ENCODE assay signal across 19 cellular contexts in the genomic region with DNA sequence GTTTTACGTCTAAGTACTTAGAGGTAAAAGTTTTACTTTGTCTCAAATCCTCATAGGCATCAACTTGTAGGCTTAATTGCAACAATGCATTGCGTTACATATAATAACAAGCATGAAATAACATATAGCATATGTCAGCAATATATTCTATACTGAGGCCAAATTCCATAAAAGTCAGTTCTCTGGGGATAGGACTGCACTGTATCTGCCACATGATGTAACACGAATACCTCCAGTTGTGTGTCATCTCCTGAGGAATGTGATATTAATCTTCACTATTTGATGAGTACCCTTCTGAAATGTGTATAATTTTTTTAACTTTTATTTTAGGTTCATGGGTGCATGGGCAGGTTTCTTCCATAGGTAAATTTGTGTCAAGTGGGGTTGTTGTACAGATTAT.
A peak's percentile ranks its signal among the peaks of the same experiment; 100 is the strongest.
DNase-seq lines count a peak whose midpoint lies in the region; ATAC-seq and TF ChIP-seq lines count a peak whose summit lies in the region.
"Had no signal": no experiment of that assay in that cellular context is flagged by ENCODE, and none has a peak within 500 bp of the region (broad histone marks: within the 10 kb centered on the region; RNA-seq: fewer than 3 reads in every experiment).

No MANE protein-coding gene starts in this region.

- H3K4me1 ChIP-seq in PC-3 (ENCODE audit: insufficient read depth, low read length) = peaks cover 56% of the 10 kb centered on the region
- peaks cover 25% of the 10 kb centered on the region for H3K4me1 ChIP-seq in A673 (ENCODE audit: insufficient read depth, low read length, poor library complexity, severe bottlenecking)
- H3K4me1 ChIP-seq: colonic mucosa had no signal

- POLR2A ChIA-PET in PC-3 (lab: Charles Lee; ENCODE audit: unreplicated experiment) = interaction anchor here (0.5 kb wide), 1 partner anchor 204 kb away, joined by 3 read pairs; no protein-coding TSS in a partner anchor
- POLR2A ChIA-PET in A673 (lab: Charles Lee; ENCODE audit: low non-redundant PET) = no interaction called here

- H3K79me2 ChIP-seq in PC-3 (ENCODE audit: low read length) = no peaks in the 10 kb centered on the region

- no peak overlapping the region for H3K4me3 ChIP-seq in PC-3 (ENCODE audit: low read length)
- no peak overlapping the region for H3K4me3 ChIP-seq in cardiac fibroblast (replicated peaks in 1 of 2; ENCODE audit: low read depth in 2 of 2, low read length in 2 of 2)
- H3K4me3 ChIP-seq in A673 (ENCODE audit: low read depth, low read length, poor library complexity, severe bottlenecking) = no peak overlapping the region
- H3K4me3 ChIP-seq: colonic mucosa, ovary had no signal

- H3K27me3 ChIP-seq in PC-3 (ENCODE audit: low read length) = no peaks in the 10 kb centered on the region
- H3K27me3 ChIP-seq in A673 (replicated peaks; ENCODE audit: insufficient read depth, low read depth, low read length, poor library complexity) = no peaks in the 10 kb centered on the region
- H3K27me3 ChIP-seq: colonic mucosa, ovary had no signal

- BruUV-seq in PC-3 (replicated peaks; lab: Mats Ljungman, UMichigan) (no TSS peak), A673 (replicated peaks; lab: Mats Ljungman, UMichigan) (no TSS peak)

- ATAC-seq in PC-3 = peak; percentile 70
- ATAC-seq: HCT116, Panc1 had no signal

- H3K27ac ChIP-seq in PC-3 (ENCODE audit: low read length) (peak overlapping the region; percentile 38), A673 (ENCODE audit: low read depth, low read length, poor library complexity, severe bottlenecking) (no peak overlapping the region)
- H3K27ac ChIP-seq: colonic mucosa, ovary had no signal

- H3K9me3 ChIP-seq in PC-3 (ENCODE audit: low read length) (no peaks in the 10 kb centered on the region), A673 (ENCODE audit: low read depth, low read length, poor library complexity, severe bottlenecking) (no peaks in the 10 kb centered on the region)
- H3K9me3 ChIP-seq: colonic mucosa, ovary had no signal

- TF ChIP-seq CTCF in PC-3 (conservative IDR thresholded peaks at IDR 0.05; ENCODE audit: low read depth, low read length) (no peak), cardiac fibroblast (IDR thresholded peaks at IDR 0.05; ENCODE audit: low read depth, low read length) (no peak), A673 (conservative IDR thresholded peaks at IDR 0.05; ENCODE audit: low read depth, low read length) (no peak)

- no peak overlapping the region for H3K9ac ChIP-seq in PC-3 (ENCODE audit: low read length)

- H4K20me1 ChIP-seq in PC-3 (ENCODE audit: low read length) = no peaks in the 10 kb centered on the region

- H3K9me2 ChIP-seq in PC-3 (replicated peaks; ENCODE audit: low read length) = no peaks in the 10 kb centered on the region

- peak overlapping the region; percentile 14; the same call in 1 of the 2 replicates for H3K4me2 ChIP-seq in PC-3 (ENCODE audit: low read length)

- peaks cover 5% of the 10 kb centered on the region for H3F3A ChIP-seq in PC-3 (ENCODE audit: low read length, unreplicated experiment)

- intact Hi-C loops in PC-3 (cut with micrococcal nuclease) = loop anchor here (1.0 kb wide), 1 partner anchor 122 kb away; no protein-coding TSS in a partner anchor
- intact Hi-C loops in A673 (cut with micrococcal nuclease; ENCODE audit: unreplicated experiment) = loop anchor here (10.0 kb wide), 2 partner anchors 589 to 729 kb away; partner anchors contain the start of gene ADGRG7

- CTCF ChIA-PET in PC-3 (lab: Charles Lee) (interaction anchor here (0.6 kb wide), 1 partner anchor 121 kb away, joined by 3 read pairs; no protein-coding TSS in a partner anchor), A673 (lab: Charles Lee) (no interaction called here)

- DNase-seq in ELR (ENCODE audit: low read depth) (peak; percentile 82), PC-3 (peak; percentile 92), cardiac fibroblast (ENCODE audit: low read depth in 2 of 2) (peak; percentile 15 to 91), kidney tubule cell (ENCODE audit: low spot score) (peak; percentile 54), A673 (ENCODE audit: low spot score) (no peak), 8988T (no peak), ecto neural progenitor cell (ENCODE audit: low spot score) (no peak), Kasumi-1 (lab: John Stamatoyannopoulos, UW) (no peak)
- DNase-seq: activated CD4-positive, alpha-beta T cell treated with anti-CD3 and anti-CD28 coated beads for 48 hours; activated CD8-positive, alpha-beta memory T cell treated with anti-CD3 and anti-CD28 coated beads, Interleukin-2, amount 50 U/mL, for 4 hours; anterior cingulate cortex; colonic mucosa; Karpas-422; NCI-H1417; NCI-H2171; NCI-H748 treated with DMSO at 0.1 percent for 48 hours; ovary had no signal

- no peak overlapping the region for H2AFZ ChIP-seq in PC-3 (ENCODE audit: low read length)

- H3K36me3 ChIP-seq in PC-3 (ENCODE audit: low read depth, low read length) (no peaks in the 10 kb centered on the region), A673 (ENCODE audit: insufficient read depth, low read length, poor library complexity, severe bottlenecking) (no peaks in the 10 kb centered on the region)
- H3K36me3 ChIP-seq: colonic mucosa, ovary had no signal

Comparison
In these comparisons a context has a peak if more than half of its experiments do, and no peak if none do; other contexts are left out.
1. DNase-seq: peak in ELR (single experiment), PC-3 (single experiment), cardiac fibroblast (2 of 2) and kidney tubule cell (single experiment); none in A673 (single experiment), 8988T (single experiment), ecto neural progenitor cell (single experiment) and Kasumi-1 (0 of 2).